ENCODE assay signal across 1 cellular context in the genomic region with DNA sequence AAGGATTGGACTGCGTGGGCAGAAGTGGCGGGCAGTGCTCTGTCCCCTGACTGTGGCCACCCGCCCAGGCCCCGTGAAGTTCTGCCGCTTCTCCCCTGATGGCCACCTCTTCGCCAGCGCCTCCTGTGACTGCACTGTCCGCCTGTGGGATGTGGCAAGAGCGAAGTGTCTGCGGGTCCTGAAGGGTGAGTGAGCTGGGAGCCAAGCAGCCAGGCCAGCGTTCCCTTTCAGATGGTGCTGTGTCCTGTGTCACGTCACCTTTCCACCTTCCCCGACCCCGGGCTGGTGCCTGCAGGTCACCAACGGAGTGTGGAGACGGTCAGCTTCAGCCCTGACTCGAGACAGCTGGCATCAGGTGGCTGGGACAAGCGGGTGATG.
TF ChIP-seq lines count a peak whose summit lies in the region.

No MANE protein-coding gene starts in this region.

TF ChIP-seq in HEK293, 187 proteins besides CTCF, POLR2A, EP300 and RAD21 (continued from another document):
- TF ChIP-seq, protein P1, sequence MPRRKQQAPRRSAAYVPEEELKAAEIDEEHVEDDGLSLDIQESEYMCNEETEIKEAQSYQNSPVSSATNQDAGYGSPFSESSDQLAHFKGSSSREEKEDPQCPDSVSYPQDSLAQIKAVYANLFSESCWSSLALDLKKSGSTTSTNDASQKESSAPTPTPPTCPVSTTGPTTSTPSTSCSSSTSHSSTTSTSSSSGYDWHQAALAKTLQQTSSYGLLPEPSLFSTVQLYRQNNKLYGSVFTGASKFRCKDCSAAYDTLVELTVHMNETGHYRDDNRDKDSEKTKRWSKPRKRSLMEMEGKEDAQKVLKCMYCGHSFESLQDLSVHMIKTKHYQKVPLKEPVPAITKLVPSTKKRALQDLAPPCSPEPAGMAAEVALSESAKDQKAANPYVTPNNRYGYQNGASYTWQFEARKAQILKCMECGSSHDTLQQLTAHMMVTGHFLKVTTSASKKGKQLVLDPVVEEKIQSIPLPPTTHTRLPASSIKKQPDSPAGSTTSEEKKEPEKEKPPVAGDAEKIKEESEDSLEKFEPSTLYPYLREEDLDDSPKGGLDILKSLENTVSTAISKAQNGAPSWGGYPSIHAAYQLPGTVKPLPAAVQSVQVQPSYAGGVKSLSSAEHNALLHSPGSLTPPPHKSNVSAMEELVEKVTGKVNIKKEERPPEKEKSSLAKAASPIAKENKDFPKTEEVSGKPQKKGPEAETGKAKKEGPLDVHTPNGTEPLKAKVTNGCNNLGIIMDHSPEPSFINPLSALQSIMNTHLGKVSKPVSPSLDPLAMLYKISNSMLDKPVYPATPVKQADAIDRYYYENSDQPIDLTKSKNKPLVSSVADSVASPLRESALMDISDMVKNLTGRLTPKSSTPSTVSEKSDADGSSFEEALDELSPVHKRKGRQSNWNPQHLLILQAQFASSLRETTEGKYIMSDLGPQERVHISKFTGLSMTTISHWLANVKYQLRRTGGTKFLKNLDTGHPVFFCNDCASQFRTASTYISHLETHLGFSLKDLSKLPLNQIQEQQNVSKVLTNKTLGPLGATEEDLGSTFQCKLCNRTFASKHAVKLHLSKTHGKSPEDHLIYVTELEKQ (tag by site-specific recombination; IDR thresholded peaks at IDR 0.05; ENCODE audit: borderline replicate concordance), result no peak
- TF ChIP-seq, protein P2, sequence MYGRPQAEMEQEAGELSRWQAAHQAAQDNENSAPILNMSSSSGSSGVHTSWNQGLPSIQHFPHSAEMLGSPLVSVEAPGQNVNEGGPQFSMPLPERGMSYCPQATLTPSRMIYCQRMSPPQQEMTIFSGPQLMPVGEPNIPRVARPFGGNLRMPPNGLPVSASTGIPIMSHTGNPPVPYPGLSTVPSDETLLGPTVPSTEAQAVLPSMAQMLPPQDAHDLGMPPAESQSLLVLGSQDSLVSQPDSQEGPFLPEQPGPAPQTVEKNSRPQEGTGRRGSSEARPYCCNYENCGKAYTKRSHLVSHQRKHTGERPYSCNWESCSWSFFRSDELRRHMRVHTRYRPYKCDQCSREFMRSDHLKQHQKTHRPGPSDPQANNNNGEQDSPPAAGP (tag by site-specific recombination; IDR thresholded peaks at IDR 0.05), result no peak
- TF ChIP-seq ZNF112 (tag by site-specific recombination; IDR thresholded peaks at IDR 0.05) (no peak), ZNF658 (tag by site-specific recombination; IDR thresholded peaks at IDR 0.05) (no peak), ZFP37 (tag by site-specific recombination; IDR thresholded peaks at IDR 0.05) (no peak), ZFP3 (tag by site-specific recombination; IDR thresholded peaks at IDR 0.05; ENCODE audit: low read depth) (no peak)
- TF ChIP-seq, protein P3, sequence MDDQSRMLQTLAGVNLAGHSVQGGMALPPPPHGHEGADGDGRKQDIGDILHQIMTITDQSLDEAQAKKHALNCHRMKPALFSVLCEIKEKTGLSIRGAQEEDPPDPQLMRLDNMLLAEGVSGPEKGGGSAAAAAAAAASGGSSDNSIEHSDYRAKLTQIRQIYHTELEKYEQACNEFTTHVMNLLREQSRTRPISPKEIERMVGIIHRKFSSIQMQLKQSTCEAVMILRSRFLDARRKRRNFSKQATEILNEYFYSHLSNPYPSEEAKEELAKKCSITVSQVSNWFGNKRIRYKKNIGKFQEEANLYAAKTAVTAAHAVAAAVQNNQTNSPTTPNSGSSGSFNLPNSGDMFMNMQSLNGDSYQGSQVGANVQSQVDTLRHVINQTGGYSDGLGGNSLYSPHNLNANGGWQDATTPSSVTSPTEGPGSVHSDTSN (CRISPR knock-in tag; IDR thresholded peaks at IDR 0.05), result 0 out of 2 replicates have a peak, but pooled peaks have one; percentile 11
